ENCODE assay signal across 43 cellular contexts in genomic region chr9:122657527-122657926, GRCh38. TPM values are rescaled to one million over a fixed set of nuclear protein-coding genes. Genes with fewer than 3 reads are reported as not detected.
"Had no signal": no experiment of that assay in that cellular context is flagged by ENCODE, and none has a peak within 500 bp of the region (broad histone marks: within the 10 kb centered on the region; RNA-seq: fewer than 3 reads in every experiment).

Gene OR1B1, minus strand, starts transcription at chr9:122657627.

- H3K9me3 ChIP-seq: adrenal gland, ascending aorta, body of pancreas, breast epithelium had no signal

- H3K27me3 ChIP-seq: adrenal gland, ascending aorta, body of pancreas, brain microvascular endothelial cell, breast epithelium, cardiac muscle cell had no signal

- FAIRE-seq: astrocyte, bronchial epithelial cell had no signal

- H3K4me3 ChIP-seq: adrenal gland, ascending aorta, body of pancreas, breast epithelium, cardiac muscle cell had no signal

- H3K36me3 ChIP-seq: adrenal gland, ascending aorta, brain microvascular endothelial cell, breast epithelium, cardiac muscle cell had no signal

- H3K4me3 Mint-ChIP-seq: activated naive CD4-positive, alpha-beta T cell treated with anti-CD3 and anti-CD28 coated beads for 36 hours; activated naive CD4-positive, alpha-beta T cell treated with anti-CD3 and anti-CD28 coated beads, Interleukin-2, amount 10 ng/mL, durations not matched to agents 7 days and 5 days; activated naive CD4-positive, alpha-beta T cell treated with anti-CD3 and anti-CD28 coated beads, Interleukin-2, amount 50 U/mL, for 24 hours; activated naive CD8-positive, alpha-beta T cell; activated naive CD8-positive, alpha-beta T cell treated with anti-CD3 and anti-CD28 coated beads for 36 hours; activated naive CD8-positive, alpha-beta T cell treated with anti-CD3 and anti-CD28 coated beads, Interleukin-2, amount 10 ng/mL, durations not matched to agents 7 days and 5 days; activated naive CD8-positive, alpha-beta T cell treated with anti-CD3 and anti-CD28 coated beads, Interleukin-2, amount 50 U/mL, for 24 hours; activated T-cell treated with anti-CD3 and anti-CD28 coated beads, Interleukin-2, amount 50 U/mL, for 24 hours; activated T-cell treated with anti-CD3 and anti-CD28 coated beads, Interleukin-2, amount 50 U/mL, for 4 hours; activated T-cell treated with anti-CD3 and anti-CD28 coated beads, Interleukin-2, amount 50 U/mL, for 72 hours; activated T-helper 1 cell treated with anti-CD3 and anti-CD28 coated beads, Interleukin-12 subunit alpha, Interleukin-12 subunit beta, Interleukin-2, Interleukin-4 antibody, amounts not matched to agents 30 ng/mL and 10 ng/mL and 1 ng/mL, durations not matched to agents 14 hours and 24 hours and 36 hours; activated T-helper 17 cell treated with anti-CD3 and anti-CD28 coated beads, Interleukin-2, amount 50 U/mL, for 72 hours; brain; central memory CD8-positive, alpha-beta T cell had no signal

- H3K36me3 Mint-ChIP-seq: activated naive CD4-positive, alpha-beta T cell treated with anti-CD3 and anti-CD28 coated beads, Interleukin-2, amount 10 ng/mL, durations not matched to agents 7 days and 5 days; activated naive CD4-positive, alpha-beta T cell treated with anti-CD3 and anti-CD28 coated beads, Interleukin-2, amount 50 U/mL, for 24 hours; activated naive CD4-positive, alpha-beta T cell treated with anti-CD3 and anti-CD28 coated beads, Interleukin-2, amount 50 U/mL, for 72 hours; activated naive CD8-positive, alpha-beta T cell; activated naive CD8-positive, alpha-beta T cell treated with anti-CD3 and anti-CD28 coated beads for 36 hours; activated naive CD8-positive, alpha-beta T cell treated with anti-CD3 and anti-CD28 coated beads, Interleukin-2, amount 10 ng/mL, durations not matched to agents 7 days and 5 days; brain had no signal

- ATAC-seq: activated naive CD4-positive, alpha-beta T cell treated with anti-CD3 and anti-CD28 coated beads, Interleukin-2, amount 50 U/mL, for 72 hours; activated naive CD8-positive, alpha-beta T cell treated with anti-CD3 and anti-CD28 coated beads, Interleukin-2, amount 50 U/mL, for 24 hours; activated T-cell treated with anti-CD3 and anti-CD28 coated beads, Interleukin-2, amount 50 U/mL, for 4 hours; activated T-cell treated with anti-CD3 and anti-CD28 coated beads, Interleukin-2, amount 50 U/mL, for 72 hours; activated T-helper 17 cell treated with anti-CD3 and anti-CD28 coated beads, Interleukin-2, amount 50 U/mL, for 72 hours; body of pancreas had no signal

- H3K27ac ChIP-seq: adrenal gland, ascending aorta, body of pancreas, brain microvascular endothelial cell, breast epithelium, cardiac muscle cell had no signal

- H3K4me1 Mint-ChIP-seq: activated naive CD4-positive, alpha-beta T cell treated with anti-CD3 and anti-CD28 coated beads, Interleukin-2, amount 10 ng/mL, durations not matched to agents 7 days and 5 days; activated naive CD4-positive, alpha-beta T cell treated with anti-CD3 and anti-CD28 coated beads, Interleukin-2, amount 50 U/mL, for 24 hours; activated naive CD8-positive, alpha-beta T cell treated with anti-CD3 and anti-CD28 coated beads for 36 hours; activated naive CD8-positive, alpha-beta T cell treated with anti-CD3 and anti-CD28 coated beads, Interleukin-2, amount 10 ng/mL, durations not matched to agents 7 days and 5 days; activated naive CD8-positive, alpha-beta T cell treated with anti-CD3 and anti-CD28 coated beads, Interleukin-2, amount 50 U/mL, for 24 hours; activated T-helper 17 cell treated with anti-CD3 and anti-CD28 coated beads, Interleukin-2, amount 50 U/mL, for 72 hours; brain; central memory CD8-positive, alpha-beta T cell had no signal

- H3K27ac Mint-ChIP-seq: activated naive CD4-positive, alpha-beta T cell treated with anti-CD3 and anti-CD28 coated beads for 36 hours; activated naive CD4-positive, alpha-beta T cell treated with anti-CD3 and anti-CD28 coated beads, Interleukin-2, amount 10 ng/mL, durations not matched to agents 7 days and 5 days; activated naive CD4-positive, alpha-beta T cell treated with anti-CD3 and anti-CD28 coated beads, Interleukin-2, amount 50 U/mL, for 24 hours; activated naive CD4-positive, alpha-beta T cell treated with anti-CD3 and anti-CD28 coated beads, Interleukin-2, amount 50 U/mL, for 72 hours; activated naive CD8-positive, alpha-beta T cell; activated naive CD8-positive, alpha-beta T cell treated with anti-CD3 and anti-CD28 coated beads for 36 hours; activated naive CD8-positive, alpha-beta T cell treated with anti-CD3 and anti-CD28 coated beads, Interleukin-2, amount 10 ng/mL, durations not matched to agents 7 days and 5 days; activated naive CD8-positive, alpha-beta T cell treated with anti-CD3 and anti-CD28 coated beads, Interleukin-2, amount 50 U/mL, for 24 hours; activated T-cell treated with anti-CD3 and anti-CD28 coated beads, Interleukin-2, amount 50 U/mL, for 24 hours; activated T-cell treated with anti-CD3 and anti-CD28 coated beads, Interleukin-2, amount 50 U/mL, for 72 hours; activated T-helper 1 cell treated with anti-CD3 and anti-CD28 coated beads, Interleukin-12 subunit alpha, Interleukin-12 subunit beta, Interleukin-2, Interleukin-4 antibody, amounts not matched to agents 30 ng/mL and 10 ng/mL and 1 ng/mL, durations not matched to agents 14 hours and 24 hours and 36 hours; activated T-helper 17 cell treated with anti-CD3 and anti-CD28 coated beads, Interleukin-2, amount 50 U/mL, for 72 hours; activated T-helper 2 cell treated with anti-CD3 and anti-CD28 coated beads, Interferon-gamma antibody, Interleukin-2, Interleukin-4, amounts not matched to agents 10 μg/mL and 5 μg/mL and 100 μg/mL, durations not matched to agents 14 hours and 24 hours and 36 hours; brain had no signal

- DNase-seq: activated effector memory CD4-positive, alpha-beta T cell treated with anti-CD3 and anti-CD28 coated beads, Interleukin-2, amount 50 U/mL, for 16 hours; activated effector memory CD4-positive, alpha-beta T cell treated with Interleukin-2 at 50 U/mL for 16 hours; activated gamma-delta T cell; activated gamma-delta T cell treated with Interleukin-2 at 50 U/mL for 16 hours; activated naive CD4-positive, alpha-beta T cell; activated naive CD4-positive, alpha-beta T cell treated with anti-CD3 and anti-CD28 coated beads for 36 hours; activated naive CD4-positive, alpha-beta T cell treated with anti-CD3 and anti-CD28 coated beads, Interleukin-2, amount 10 ng/mL, durations not matched to agents 7 days and 5 days; activated naive CD4-positive, alpha-beta T cell treated with anti-CD3 and anti-CD28 coated beads, Interleukin-2, amount 50 U/mL, for 16 hours; activated naive CD4-positive, alpha-beta T cell treated with Interleukin-2 at 50 U/mL for 16 hours; activated naive CD8-positive, alpha-beta T cell treated with anti-CD3 and anti-CD28 coated beads for 36 hours; activated naive CD8-positive, alpha-beta T cell treated with anti-CD3 and anti-CD28 coated beads, Interleukin-2, amount 10 ng/mL, durations not matched to agents 7 days and 5 days; activated naive CD8-positive, alpha-beta T cell treated with anti-CD3 and anti-CD28 coated beads, Interleukin-2, amount 50 U/mL, for 24 hours; activated T-cell treated with anti-CD3 and anti-CD28 coated beads, Interleukin-2, amount 50 U/mL, for 24 hours; activated T-cell treated with anti-CD3 and anti-CD28 coated beads, Interleukin-2, amount 50 U/mL, for 4 hours; activated T-cell treated with anti-CD3 and anti-CD28 coated beads, Interleukin-2, amount 50 U/mL, for 48 hours; activated T-cell treated with anti-CD3 and anti-CD28 coated beads, Interleukin-2, amount 50 U/mL, for 72 hours; adrenal gland; amniotic stem cell; amygdala; anterior cingulate cortex; aorta; body of pancreas; brain microvascular endothelial cell; caudate nucleus; central memory CD4-positive, alpha-beta T cell; cerebellar nuclear complex had no signal

- H3K9me3 Mint-ChIP-seq: activated naive CD4-positive, alpha-beta T cell treated with anti-CD3 and anti-CD28 coated beads for 36 hours; activated naive CD4-positive, alpha-beta T cell treated with anti-CD3 and anti-CD28 coated beads, Interleukin-2, amount 10 ng/mL, durations not matched to agents 7 days and 5 days; activated naive CD4-positive, alpha-beta T cell treated with anti-CD3 and anti-CD28 coated beads, Interleukin-2, amount 50 U/mL, for 24 hours; activated naive CD8-positive, alpha-beta T cell treated with anti-CD3 and anti-CD28 coated beads for 36 hours; activated naive CD8-positive, alpha-beta T cell treated with anti-CD3 and anti-CD28 coated beads, Interleukin-2, amount 50 U/mL, for 24 hours; activated T-cell treated with anti-CD3 and anti-CD28 coated beads, Interleukin-2, amount 50 U/mL, for 24 hours; activated T-cell treated with anti-CD3 and anti-CD28 coated beads, Interleukin-2, amount 50 U/mL, for 4 hours; activated T-cell treated with anti-CD3 and anti-CD28 coated beads, Interleukin-2, amount 50 U/mL, for 72 hours; activated T-helper 1 cell treated with anti-CD3 and anti-CD28 coated beads, Interleukin-12 subunit alpha, Interleukin-12 subunit beta, Interleukin-2, Interleukin-4 antibody, amounts not matched to agents 30 ng/mL and 10 ng/mL and 1 ng/mL, durations not matched to agents 14 hours and 24 hours and 36 hours; activated T-helper 2 cell treated with anti-CD3 and anti-CD28 coated beads, Interferon-gamma antibody, Interleukin-2, Interleukin-4, amounts not matched to agents 10 μg/mL and 5 μg/mL and 100 μg/mL, durations not matched to agents 14 hours and 24 hours and 36 hours; central memory CD8-positive, alpha-beta T cell had no signal

- H3K27me3 Mint-ChIP-seq: activated naive CD4-positive, alpha-beta T cell treated with anti-CD3 and anti-CD28 coated beads, Interleukin-2, amount 10 ng/mL, durations not matched to agents 7 days and 5 days had no signal

- H3K4me1 ChIP-seq: adrenal gland, ascending aorta, body of pancreas, breast epithelium had no signal

RNA-seq across cellular contexts. Expression of gene OR1B1, which starts in this region (rescaled TPM):
- total RNA-seq: activated naive CD4-positive, alpha-beta T cell treated with anti-CD3 and anti-CD28 coated beads for 36 hours; activated naive CD4-positive, alpha-beta T cell treated with anti-CD3 and anti-CD28 coated beads, Interleukin-2, amount 50 U/mL, for 72 hours; activated naive CD8-positive, alpha-beta T cell treated with anti-CD3 and anti-CD28 coated beads for 36 hours; activated naive CD8-positive, alpha-beta T cell treated with anti-CD3 and anti-CD28 coated beads, Interleukin-2, amount 10 ng/mL, durations not matched to agents 7 days and 5 days; activated T-cell treated with anti-CD3 and anti-CD28 coated beads, Interleukin-2, amount 50 U/mL, for 4 hours; activated T-cell treated with anti-CD3 and anti-CD28 coated beads, Interleukin-2, amount 50 U/mL, for 72 hours; activated T-helper 1 cell treated with anti-CD3 and anti-CD28 coated beads, Interleukin-12 subunit alpha, Interleukin-12 subunit beta, Interleukin-2, Interleukin-4 antibody, amounts not matched to agents 30 ng/mL and 10 ng/mL and 1 ng/mL, durations not matched to agents 14 hours and 24 hours and 36 hours; activated T-helper 2 cell treated with anti-CD3 and anti-CD28 coated beads, Interferon-gamma antibody, Interleukin-2, Interleukin-4, amounts not matched to agents 10 μg/mL and 5 μg/mL and 100 μg/mL, durations not matched to agents 14 hours and 24 hours and 36 hours; adrenal gland; aorta; ascending aorta; astrocyte; body of pancreas; breast epithelium; bronchial epithelial cell; cardiac muscle cell; cardiac septum; cerebellum; chondrocyte had no signal
- polyA plus RNA-seq: adipose tissue, adrenal gland, aorta, cardiac muscle cell had no signal
